ENCODE assay signal across 15 cellular contexts in genomic region chr2:237280235-237280634, GRCh38.
A peak's percentile ranks its signal among the peaks of the same experiment; 100 is the strongest.
DNase-seq lines count a peak whose midpoint lies in the region; TF ChIP-seq lines count a peak whose summit lies in the region.
"Had no signal": no experiment of that assay in that cellular context is flagged by ENCODE, and none has a peak within 500 bp of the region (broad histone marks: within the 10 kb centered on the region; RNA-seq: fewer than 3 reads in every experiment).

No MANE protein-coding gene starts in this region.

- no peak overlapping the region for H3K9ac ChIP-seq in rectal smooth muscle tissue (ENCODE audit: low read length)

- H3K4me1 Mint-ChIP-seq in activated naive CD8-positive, alpha-beta T cell treated with anti-CD3 and anti-CD28 coated beads for 36 hours, result no peaks in the 10 kb centered on the region

- no peaks in the 10 kb centered on the region for H3K27me3 ChIP-seq in rectal smooth muscle tissue (ENCODE audit: control insufficient read depth, insufficient read depth, low read length)

- no peak; the same call in 1 of the 2 replicates for TF ChIP-seq CTCF in AG10803 (conservative IDR thresholded peaks at IDR 0.05; ENCODE audit: low read length)
- TF ChIP-seq CTCF in RWPE1 (conservative IDR thresholded peaks at IDR 0.05; ENCODE audit: low read depth), result no peak

- H3K36me3 Mint-ChIP-seq in activated naive CD8-positive, alpha-beta T cell treated with anti-CD3 and anti-CD28 coated beads for 36 hours, result no peaks in the 10 kb centered on the region

- H3K4me1 ChIP-seq in rectal smooth muscle tissue (ENCODE audit: control insufficient read depth, insufficient read depth, low read length), result peaks cover 27% of the 10 kb centered on the region

- no peak overlapping the region for H3K4me3 Mint-ChIP-seq in activated naive CD8-positive, alpha-beta T cell treated with anti-CD3 and anti-CD28 coated beads for 36 hours
- H3K4me3 Mint-ChIP-seq: CD4-positive, alpha-beta T cell; nephron progenitor cell; T-helper 2 cell treated with Interferon-gamma antibody and Interleukin-4, amounts not matched to agents 5 μg/mL and 100 μg/mL, for 36 hours had no signal

- peaks cover 15% of the 10 kb centered on the region for H3K27me3 Mint-ChIP-seq in activated naive CD8-positive, alpha-beta T cell treated with anti-CD3 and anti-CD28 coated beads for 36 hours

- no peaks in the 10 kb centered on the region for H3K36me3 ChIP-seq in rectal smooth muscle tissue (ENCODE audit: control insufficient read depth, insufficient read depth, low read length)

- H3K4me3 ChIP-seq in AG10803 (ENCODE audit: low read length) (no peak overlapping the region), rectal smooth muscle tissue (ENCODE audit: low read length) (no peak overlapping the region)

- H3K27ac ChIP-seq in RWPE1 (peak overlapping the region; percentile 82), rectal smooth muscle tissue (ENCODE audit: low read depth, low read length) (peak overlapping the region; percentile 81)

- H3K9me3 Mint-ChIP-seq in activated naive CD8-positive, alpha-beta T cell treated with anti-CD3 and anti-CD28 coated beads for 36 hours, result no peaks in the 10 kb centered on the region
- H3K9me3 Mint-ChIP-seq: CD4-positive, alpha-beta T cell; T-helper 2 cell treated with Interferon-gamma antibody and Interleukin-4, amounts not matched to agents 5 μg/mL and 100 μg/mL, for 36 hours had no signal

- POLR2A ChIA-PET in RWPE1 (lab: Yijun Ruan, JAX; ENCODE audit: low non-redundant PET), result no interaction called here

- CTCF ChIA-PET in RWPE1 (lab: Yijun Ruan, JAX), result interaction anchor here (0.6 kb wide), 1 partner anchor 87 kb away, joined by 3 read pairs; no protein-coding TSS in a partner anchor

- no peak overlapping the region for H3K27ac Mint-ChIP-seq in activated naive CD8-positive, alpha-beta T cell treated with anti-CD3 and anti-CD28 coated beads for 36 hours
- H3K27ac Mint-ChIP-seq: CD4-positive, alpha-beta T cell; nephron progenitor cell; T-helper 2 cell treated with Interferon-gamma antibody and Interleukin-4, amounts not matched to agents 5 μg/mL and 100 μg/mL, for 36 hours had no signal

- peak; percentile 95 for DNase-seq in AG10803 (ENCODE audit: low read depth)
- DNase-seq in RWPE1 (ENCODE audit: low spot score), result peak; percentile 33
- peak; percentile 83 for DNase-seq in fibroblast of the conjunctiva (ENCODE audit: low read depth)
- DNase-seq in activated naive CD8-positive, alpha-beta T cell treated with anti-CD3 and anti-CD28 coated beads for 36 hours, result no peak
- no peak for DNase-seq in NCI-H1930 (lab: John Stamatoyannopoulos, UW)
- no peak for DNase-seq in stimulated activated CD4-positive, alpha-beta T cell treated with anti-CD3 and anti-CD28 coated beads, Interleukin-4, amount 100 ng/mL, for 4 hours
- DNase-seq in NCI-H2107 (lab: John Stamatoyannopoulos, UW), result no peak
- DNase-seq: activated CD8-positive, alpha-beta memory T cell treated with anti-CD3 and anti-CD28 coated beads, Interleukin-2, amount 50 U/mL, for 48 hours; CD4-positive, alpha-beta T cell; cerebellar nuclear complex; hippocampal formation; NCI-H748 treated with DMSO at 0.1 percent for 48 hours; nephron progenitor cell had no signal

Comparison
In these comparisons a context has a peak if more than half of its experiments do, and no peak if none do; other contexts are left out.
1. DNase-seq: peak in AG10803 (single experiment), RWPE1 (single experiment) and fibroblast of the conjunctiva (single experiment); none in activated naive CD8-positive, alpha-beta T cell treated with anti-CD3 and anti-CD28 coated beads for 36 hours (single experiment), NCI-H1930 (0 of 2), stimulated activated CD4-positive, alpha-beta T cell treated with anti-CD3 and anti-CD28 coated beads, Interleukin-4, amount 100 ng/mL, for 4 hours (0 of 2) and NCI-H2107 (single experiment).